31 cellular contexts compared by ENCODE assay signal in the genomic region with DNA sequence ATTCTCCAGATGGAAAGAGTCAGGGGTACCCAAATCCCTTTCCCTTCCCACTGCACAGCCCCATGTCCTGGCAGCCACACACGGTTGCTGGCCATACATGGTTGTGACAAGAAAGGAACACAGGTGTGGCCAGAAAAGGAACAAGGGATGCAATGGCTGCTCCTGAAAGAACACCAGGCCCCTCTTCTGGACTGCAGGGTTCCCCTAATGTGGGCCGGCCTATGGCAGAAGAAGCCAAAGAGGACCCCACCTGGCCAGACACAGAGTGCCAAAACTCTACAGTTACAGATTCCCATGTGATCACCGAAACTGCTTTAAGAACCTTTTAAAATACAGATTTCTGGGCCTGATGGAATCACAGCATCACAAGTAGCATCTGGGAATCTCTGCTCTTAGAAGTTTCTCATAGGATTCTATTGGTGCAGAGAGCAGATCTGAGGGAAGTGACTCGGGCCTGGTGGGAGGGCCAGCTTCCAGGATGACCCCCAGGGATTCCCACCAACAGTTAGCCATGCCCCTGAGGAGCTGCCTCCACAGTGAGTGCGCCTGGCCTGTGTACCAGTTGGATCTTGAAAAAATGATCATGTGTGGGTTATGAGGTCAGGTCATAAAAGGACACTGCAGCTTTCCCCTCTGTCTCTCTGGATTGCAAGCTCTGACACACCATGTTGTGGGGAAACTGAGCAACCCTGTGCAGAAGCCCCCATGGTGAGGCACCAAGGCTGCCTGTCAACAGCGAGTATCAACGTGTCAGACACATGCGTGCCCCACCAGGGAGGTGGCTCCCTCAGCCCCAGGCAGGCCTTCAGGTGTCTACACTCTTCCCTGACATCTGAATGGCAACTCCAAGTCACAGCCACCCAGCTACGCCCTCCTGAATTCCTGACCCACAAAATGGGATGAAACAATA.
"Had no signal": no experiment of that assay in that cellular context is flagged by ENCODE, and none has a peak within 500 bp of the region (broad histone marks: within the 10 kb centered on the region; RNA-seq: fewer than 3 reads in every experiment).

No MANE protein-coding gene starts in this region.

- H3K9me3 Mint-ChIP-seq: natural killer cell treated with Interleukin-12 subunit alpha and Interleukin-12 subunit beta and Interleukin-15 and Interleukin-18, amount 100 ng/mL, for 72 hours; neural crest cell; stimulated activated naive B cell treated with anti-CD40 and anti-IgM and Interleukin-4, amounts not matched to agents 10 μg/mL and 1 μg/mL and 100 μg/mL, for 72 hours had no signal

- FAIRE-seq: islet of Langerhans, kidney, pancreas had no signal

- ATAC-seq: left colon; left lung; lower lobe of right lung; mucosa of descending colon; naive thymus-derived CD4-positive, alpha-beta T cell; natural killer cell treated with Interleukin-12 subunit alpha and Interleukin-12 subunit beta and Interleukin-15 and Interleukin-18, amount 100 ng/mL, for 72 hours; pancreas; right cardiac atrium; sciatic nerve; stimulated activated naive B cell treated with anti-CD40 and anti-IgM and Interleukin-4, amounts not matched to agents 10 μg/mL and 1 μg/mL and 100 μg/mL, for 72 hours; stimulated activated naive CD8-positive, alpha-beta T cell treated with anti-CD3 and anti-CD28 coated beads, Interleukin-15, Interleukin-2, amounts not matched to agents 100 U/mL and 50 U/mL, for 24 hours had no signal

- H3K36me3 Mint-ChIP-seq: immature natural killer cell; naive thymus-derived CD4-positive, alpha-beta T cell; natural killer cell treated with Interleukin-12 subunit alpha and Interleukin-12 subunit beta and Interleukin-15 and Interleukin-18, amount 100 ng/mL, for 72 hours; stimulated activated naive B cell treated with anti-CD40 and anti-IgM and Interleukin-4, amounts not matched to agents 10 μg/mL and 1 μg/mL and 100 μg/mL, for 72 hours had no signal

- DNase-seq: hippocampal formation; immature natural killer cell; kidney; left colon; left lung; lower lobe of right lung; mammary epithelial cell; mesendoderm; midbrain; mucosa of descending colon; naive thymus-derived CD4-positive, alpha-beta T cell; nucleus accumbens; pancreas; posterior cingulate gyrus; retina; right cardiac atrium; stimulated activated CD4-positive, alpha-beta T cell treated with anti-CD3 and anti-CD28 coated beads, Interleukin-12 subunit alpha, Interleukin-12 subunit beta, amount 100 ng/mL, for 4 hours; stimulated activated CD4-positive, alpha-beta T cell treated with anti-CD3 and anti-CD28 coated beads, Interleukin-15, amount 100 ng/mL, for 24 hours; stimulated activated CD4-positive, alpha-beta T cell treated with anti-CD3 and anti-CD28 coated beads, Interleukin-2, amount 100 ng/mL, for 24 hours; stimulated activated CD4-positive, alpha-beta T cell treated with anti-CD3 and anti-CD28 coated beads, Interleukin-4, amount 100 ng/mL, for 1 hour; stimulated activated naive B cell treated with anti-CD40 and anti-IgM and Interleukin-4, amounts not matched to agents 10 μg/mL and 1 μg/mL and 100 μg/mL, for 72 hours; stimulated activated naive CD8-positive, alpha-beta T cell treated with anti-CD3 and anti-CD28 coated beads, Interleukin-15, Interleukin-2, amounts not matched to agents 100 U/mL and 50 U/mL, for 24 hours; stomach; testis; thyroid gland; transverse colon; upper lobe of left lung had no signal

- H3K4me1 Mint-ChIP-seq: stimulated activated naive B cell treated with anti-CD40 and anti-IgM and Interleukin-4, amounts not matched to agents 10 μg/mL and 1 μg/mL and 100 μg/mL, for 72 hours had no signal

- H3K27ac Mint-ChIP-seq: immature natural killer cell; naive thymus-derived CD4-positive, alpha-beta T cell; natural killer cell treated with Interleukin-12 subunit alpha and Interleukin-12 subunit beta and Interleukin-15 and Interleukin-18, amount 100 ng/mL, for 72 hours; stimulated activated naive B cell treated with anti-CD40 and anti-IgM and Interleukin-4, amounts not matched to agents 10 μg/mL and 1 μg/mL and 100 μg/mL, for 72 hours had no signal

- H3K4me3 Mint-ChIP-seq: immature natural killer cell; naive thymus-derived CD4-positive, alpha-beta T cell; natural killer cell treated with Interleukin-12 subunit alpha and Interleukin-12 subunit beta and Interleukin-15 and Interleukin-18, amount 100 ng/mL, for 72 hours; neural crest cell; stimulated activated naive B cell treated with anti-CD40 and anti-IgM and Interleukin-4, amounts not matched to agents 10 μg/mL and 1 μg/mL and 100 μg/mL, for 72 hours had no signal
